1 cellular context compared by ENCODE assay signal in the genomic region with DNA sequence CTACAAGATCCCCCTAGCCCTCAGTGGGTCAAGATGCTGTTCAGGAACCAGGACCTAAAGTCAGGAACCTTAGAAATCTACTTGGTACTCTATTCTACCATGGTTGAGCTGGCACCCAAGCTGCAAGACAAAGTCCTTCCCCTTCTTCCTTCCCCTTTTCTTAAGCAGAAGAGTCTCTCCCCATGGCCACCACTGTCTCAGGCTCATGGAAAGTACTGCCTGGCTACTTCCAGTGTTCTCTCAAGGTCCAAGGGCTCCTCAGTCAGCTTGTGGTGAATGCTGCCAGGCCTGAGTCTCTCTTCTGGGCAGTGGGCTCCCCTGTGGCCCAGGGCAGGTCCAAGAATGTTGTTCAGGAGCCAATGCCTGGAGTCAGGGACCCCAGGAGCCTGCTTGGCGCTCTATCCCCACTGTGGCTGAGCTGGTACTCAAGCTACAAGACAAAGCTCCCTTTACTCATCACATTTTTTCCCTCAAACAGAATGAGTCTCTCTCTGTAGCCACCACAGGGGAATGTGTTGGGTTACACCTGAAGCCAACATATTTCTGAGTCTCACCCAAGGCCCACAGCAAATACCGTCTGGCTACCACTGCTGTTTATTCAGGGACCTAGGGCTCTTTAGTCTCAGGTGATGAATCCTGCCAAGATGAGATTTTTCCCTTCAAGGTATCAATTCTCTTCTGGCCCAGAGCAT.
TF ChIP-seq lines count a peak whose summit lies in the region.

No MANE protein-coding gene starts in this region.

TF ChIP-seq in liver, 16 proteins besides CTCF, POLR2A, EP300 and RAD21:
- TF ChIP-seq ZBTB33 (IDR thresholded peaks at IDR 0.05) (no peak), HNF4A (conservative IDR thresholded peaks at IDR 0.05) (no peak), RXRA (IDR thresholded peaks at IDR 0.05) (no peak), TAF1 (conservative IDR thresholded peaks at IDR 0.05) (no peak), HNF4G (IDR thresholded peaks at IDR 0.05) (no peak), YY1 (IDR thresholded peaks at IDR 0.05) (no peak), GABPA (IDR thresholded peaks at IDR 0.05 in 1 of 2, conservative IDR thresholded peaks at IDR 0.05 in 1 of 2) (no peak), NR2F2 (IDR thresholded peaks at IDR 0.05) (no peak), EGR1 (IDR thresholded peaks at IDR 0.05; ENCODE audit: low read depth in 2 of 2) (no peak), JUND (IDR thresholded peaks at IDR 0.05) (no peak), FOXA2 (IDR thresholded peaks at IDR 0.05) (no peak), FOXA1 (IDR thresholded peaks at IDR 0.05) (no peak), ATF3 (IDR thresholded peaks at IDR 0.05) (no peak)
- TF ChIP-seq, protein P1, sequence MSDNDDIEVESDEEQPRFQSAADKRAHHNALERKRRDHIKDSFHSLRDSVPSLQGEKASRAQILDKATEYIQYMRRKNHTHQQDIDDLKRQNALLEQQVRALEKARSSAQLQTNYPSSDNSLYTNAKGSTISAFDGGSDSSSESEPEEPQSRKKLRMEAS (IDR thresholded peaks at IDR 0.05): no peak
